ENCODE assay signal across 20 cellular contexts in the genomic region with DNA sequence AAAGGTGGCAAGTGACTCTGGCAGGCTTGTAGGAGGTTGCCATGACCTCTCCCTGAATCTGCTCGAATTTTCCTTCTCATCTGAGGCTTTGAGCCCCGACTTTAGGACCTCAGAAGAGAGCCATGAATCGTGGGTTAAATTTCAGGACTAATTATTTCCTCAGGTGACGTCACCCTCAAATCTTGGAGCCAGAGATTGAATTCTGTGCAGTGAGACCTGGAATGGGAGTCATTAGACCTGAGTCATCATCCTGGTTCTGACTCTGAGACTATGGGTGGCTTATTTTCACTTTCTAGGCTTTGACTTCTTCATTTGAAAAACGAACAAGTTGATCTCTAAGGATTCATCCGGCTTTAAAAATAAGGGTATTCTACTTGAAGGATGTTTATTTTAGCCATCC. TPM values are rescaled to one million over a fixed set of nuclear protein-coding genes. Genes with fewer than 3 reads are reported as not detected.
A peak's percentile ranks its signal among the peaks of the same experiment; 100 is the strongest.
DNase-seq lines count a peak whose midpoint lies in the region; FAIRE-seq and TF ChIP-seq lines count a peak whose summit lies in the region.
"Had no signal": no experiment of that assay in that cellular context is flagged by ENCODE, and none has a peak within 500 bp of the region (broad histone marks: within the 10 kb centered on the region; RNA-seq: fewer than 3 reads in every experiment).

No MANE protein-coding gene starts in this region.

- no peaks in the 10 kb centered on the region for H3K79me2 ChIP-seq in PC-9 (ENCODE audit: low read depth)
- H3K79me2 ChIP-seq in fibroblast of lung (ENCODE audit: control insufficient read depth, insufficient read depth, low read length), result no peaks in the 10 kb centered on the region

- H3K9ac ChIP-seq in fibroblast of lung (ENCODE audit: insufficient read depth, low read length), result no peak overlapping the region

- H3K9me3 ChIP-seq in PC-9 (ENCODE audit: insufficient read depth, low read depth) (no peaks in the 10 kb centered on the region), fibroblast of lung (ENCODE audit: control insufficient read depth, insufficient read depth, low read depth, low read length) (no peaks in the 10 kb centered on the region), small intestine (ENCODE audit: control insufficient read depth, low read depth) (no peaks in the 10 kb centered on the region), Peyer's patch (no peaks in the 10 kb centered on the region), uterus (no peaks in the 10 kb centered on the region)
- H3K9me3 ChIP-seq: upper lobe of right lung had no signal

- BruUV-seq in PC-9 (replicated peaks; lab: Mats Ljungman, UMichigan), result no TSS peak

- H3K36me3 ChIP-seq in PC-9 (ENCODE audit: low read depth) (no peaks in the 10 kb centered on the region), fibroblast of lung (ENCODE audit: control insufficient read depth, insufficient read depth, low read length) (no peaks in the 10 kb centered on the region), small intestine (ENCODE audit: control insufficient read depth in 2 of 2, insufficient read depth in 2 of 2, low read length in 2 of 2) (no peaks in the 10 kb centered on the region), Peyer's patch (no peaks in the 10 kb centered on the region), uterus (no peaks in the 10 kb centered on the region)
- H3K36me3 ChIP-seq: upper lobe of right lung had no signal

- H3K4me2 ChIP-seq in PC-9, result 0 out of 2 replicates have a peak overlapping the region, but pooled peaks have one; percentile 2
- no peak overlapping the region for H3K4me2 ChIP-seq in fibroblast of lung (ENCODE audit: extremely low read depth, insufficient read depth, low read length)

- H3K27me3 ChIP-seq in PC-9 (ENCODE audit: insufficient read depth, low read depth), result peaks cover 93% of the 10 kb centered on the region
- no peaks in the 10 kb centered on the region for H3K27me3 ChIP-seq in fibroblast of lung (ENCODE audit: control insufficient read depth, insufficient read depth, low read length)
- peaks cover 0 to 5% of the 10 kb centered on the region in 2 donors for H3K27me3 ChIP-seq in small intestine (ENCODE audit: control insufficient read depth in 2 of 2, insufficient read depth in 2 of 2, low read length in 2 of 2)
- H3K27me3 ChIP-seq in Peyer's patch, result no peaks in the 10 kb centered on the region
- no peaks in the 10 kb centered on the region for H3K27me3 ChIP-seq in uterus

- POLR2A ChIA-PET in PC-9 (lab: Charles Lee; ENCODE audit: unreplicated experiment), result no interaction called here

- H2AFZ ChIP-seq in PC-9 (no peak overlapping the region), fibroblast of lung (ENCODE audit: low read length) (no peak overlapping the region)

- no peaks in the 10 kb centered on the region for H3F3A ChIP-seq in PC-9 (ENCODE audit: insufficient read depth, low read depth)

- TF ChIP-seq POLR2A in Peyer's patch (IDR thresholded peaks at IDR 0.05), result no peak
- TF ChIP-seq POLR2A in uterus (IDR thresholded peaks at IDR 0.05), result no peak

- 18 to 48% (median 28%) methylated on average over 6 of the region's 6 CpGs for WGBS in small intestine, 3 donors

- H3K4me3 ChIP-seq in PC-9 (no peak overlapping the region), fibroblast of lung (replicated peaks in 1 of 4; ENCODE audit: control extremely low read depth in 1 of 4, insufficient read depth in 1 of 4, low read depth in 3 of 4, low read length in 4 of 4) (no peak overlapping the region), small intestine (ENCODE audit: low read depth in 1 of 2, low read length in 2 of 2) (no peak overlapping the region), Peyer's patch (no peak overlapping the region), uterus (no peak overlapping the region)
- H3K4me3 ChIP-seq: upper lobe of right lung had no signal

- DNase-seq in GM04504 (ENCODE audit: low read depth) (peak; percentile 35), PC-9 (no peak), fibroblast of lung (ENCODE audit: low read depth in 2 of 2) (peak; percentile 1 to 65), small intestine (peak; percentile 7), Peyer's patch (no peak), SIG-M5 treated with dmso at 0.1 percent for 504 hours (lab: John Stamatoyannopoulos, UW; ENCODE audit: unreplicated experiment) (no peak), uterus (no peak)
- no peak for DNase-seq in NK-92 treated with Interleukin-12 subunit alpha and Interleukin-12 subunit beta, amount 100 ng/mL, for 24 hours (lab: John Stamatoyannopoulos, UW)
- DNase-seq: activated B cell treated with CpG ODN at 0.5 μM for 24 hours; activated CD8-positive, alpha-beta memory T cell treated with anti-CD3 and anti-CD28 coated beads, Interleukin-2, amount 10 ng/mL, durations not matched to agents 7 days and 5 days; Calu3; NCI-H1417 treated with DMSO at 0.1 percent for 48 hours; stimulated activated naive CD4-positive, alpha-beta T cell; T-helper 1 cell; upper lobe of right lung had no signal

- H3K4me1 ChIP-seq in PC-9 (replicated peaks; ENCODE audit: insufficient read depth) (no peaks in the 10 kb centered on the region), fibroblast of lung (ENCODE audit: control insufficient read depth, extremely low read depth, insufficient read depth, low read length) (no peaks in the 10 kb centered on the region), small intestine (ENCODE audit: control insufficient read depth in 2 of 2, insufficient read depth in 1 of 2, low read depth in 1 of 2, low read length in 1 of 2) (no peaks in the 10 kb centered on the region), Peyer's patch (no peaks in the 10 kb centered on the region), uterus (no peaks in the 10 kb centered on the region)
- H3K4me1 ChIP-seq: upper lobe of right lung had no signal

- TF ChIP-seq CTCF in PC-9 (conservative IDR thresholded peaks at IDR 0.05) (no peak), fibroblast of lung (conservative IDR thresholded peaks at IDR 0.05 in 1 of 2, IDR thresholded peaks at IDR 0.05 in 1 of 2; ENCODE audit: low read depth in 1 of 2, low read length in 2 of 2) (no peak), Peyer's patch (IDR thresholded peaks at IDR 0.05) (no peak), uterus (IDR thresholded peaks at IDR 0.05) (no peak)

- no peak for FAIRE-seq in small intestine (lab: Jason Lieb, UNC)

- CTCF ChIA-PET in PC-9 (lab: Charles Lee), result no interaction called here

- H3K27ac ChIP-seq in PC-9 (no peak overlapping the region), fibroblast of lung (ENCODE audit: insufficient read depth, low read length) (no peak overlapping the region), small intestine (ENCODE audit: low read depth in 1 of 2, low read length in 1 of 2) (no peak overlapping the region), Peyer's patch (no peak overlapping the region), uterus (no peak overlapping the region)
- H3K27ac ChIP-seq: upper lobe of right lung had no signal

- intact Hi-C loops in PC-9 (cut with micrococcal nuclease; ENCODE audit: unreplicated experiment) (no loop called here), uterus (cut with DNase I; ENCODE audit: low total_unique reads) (no loop called here)

- no peaks in the 10 kb centered on the region for H3K9me2 ChIP-seq in PC-9 (ENCODE audit: insufficient read depth)

- H4K20me1 ChIP-seq in PC-9 (ENCODE audit: insufficient read depth) (no peaks in the 10 kb centered on the region), fibroblast of lung (ENCODE audit: control insufficient read depth, extremely low read depth, insufficient read depth, low read length) (no peaks in the 10 kb centered on the region)

RNA-seq across cellular contexts. Expression of gene PDYN, which starts 48.5 kb away (rescaled TPM):
- not detected in 2 replicates for total RNA-seq in PC-9 (2021)
- total RNA-seq in fibroblast of lung, result not detected in 2 replicates
- not detected in 2 replicates for polyA plus RNA-seq in fibroblast of lung
- not detected in 2 replicates for polyA plus RNA-seq in fibroblast of lung (2012)
- not detected in 2 replicates for polyA minus RNA-seq in fibroblast of lung (ENCODE audit: low replicate concordance)
- polyA plus RNA-seq in small intestine, result under 1 TPM in 1 of 3 donors, not detected in 2; 0.01 TPM
- not detected for total RNA-seq in Peyer's patch
- total RNA-seq in uterus, result not detected
- total RNA-seq: activated B cell treated with CpG ODN at 0.5 μM for 24 hours; activated CD8-positive, alpha-beta memory T cell treated with anti-CD3 and anti-CD28 coated beads, Interleukin-2, amount 10 ng/mL, durations not matched to agents 7 days and 5 days; activated naive CD4-positive, alpha-beta T cell treated with anti-CD3 and anti-CD28 coated beads, Interleukin-2, amount 50 U/mL, for 72 hours; Calu3; chondrocyte; lung microvascular endothelial cell; NCI-H460; upper lobe of right lung had no signal
- polyA plus RNA-seq: esophagus had no signal

RNA-seq across cellular contexts. Expression of gene STK35, which starts 59.2 kb away (rescaled TPM):
- total RNA-seq in PC-9 (2021) (36.7 and 38.4 TPM in 2 replicates), fibroblast of lung (11.6 and 14.4 TPM in 2 replicates), Peyer's patch (10 to 100 TPM; 24.3 to 39.6 (median 36.3) TPM), uterus (10 to 100 TPM; 10.2 to 28.0 (median 17.5) TPM)
- polyA plus RNA-seq in fibroblast of lung (8.5 and 10.6 TPM in 2 replicates), small intestine (10 to 100 TPM in 1 of 3 donors, 1 to 10 TPM in 2; 3.8 to 10.6 (median 5.1) TPM)
- 7.2 and 7.4 TPM in 2 replicates for polyA plus RNA-seq in fibroblast of lung (2012)
- polyA minus RNA-seq in fibroblast of lung (ENCODE audit: low replicate concordance), result 21.4 and 23.7 TPM in 2 replicates

Comparison
In these comparisons a context has a peak if more than half of its experiments do, and no peak if none do; other contexts are left out.
1. DNase-seq: peak in GM04504 (single experiment), fibroblast of lung (2 of 2) and small intestine (single experiment); none in PC-9 (0 of 2), Peyer's patch (0 of 3), SIG-M5 treated with dmso at 0.1 percent for 504 hours (single experiment), uterus (0 of 2) and NK-92 treated with Interleukin-12 subunit alpha and Interleukin-12 subunit beta, amount 100 ng/mL, for 24 hours (single experiment).